In the genomic region with DNA sequence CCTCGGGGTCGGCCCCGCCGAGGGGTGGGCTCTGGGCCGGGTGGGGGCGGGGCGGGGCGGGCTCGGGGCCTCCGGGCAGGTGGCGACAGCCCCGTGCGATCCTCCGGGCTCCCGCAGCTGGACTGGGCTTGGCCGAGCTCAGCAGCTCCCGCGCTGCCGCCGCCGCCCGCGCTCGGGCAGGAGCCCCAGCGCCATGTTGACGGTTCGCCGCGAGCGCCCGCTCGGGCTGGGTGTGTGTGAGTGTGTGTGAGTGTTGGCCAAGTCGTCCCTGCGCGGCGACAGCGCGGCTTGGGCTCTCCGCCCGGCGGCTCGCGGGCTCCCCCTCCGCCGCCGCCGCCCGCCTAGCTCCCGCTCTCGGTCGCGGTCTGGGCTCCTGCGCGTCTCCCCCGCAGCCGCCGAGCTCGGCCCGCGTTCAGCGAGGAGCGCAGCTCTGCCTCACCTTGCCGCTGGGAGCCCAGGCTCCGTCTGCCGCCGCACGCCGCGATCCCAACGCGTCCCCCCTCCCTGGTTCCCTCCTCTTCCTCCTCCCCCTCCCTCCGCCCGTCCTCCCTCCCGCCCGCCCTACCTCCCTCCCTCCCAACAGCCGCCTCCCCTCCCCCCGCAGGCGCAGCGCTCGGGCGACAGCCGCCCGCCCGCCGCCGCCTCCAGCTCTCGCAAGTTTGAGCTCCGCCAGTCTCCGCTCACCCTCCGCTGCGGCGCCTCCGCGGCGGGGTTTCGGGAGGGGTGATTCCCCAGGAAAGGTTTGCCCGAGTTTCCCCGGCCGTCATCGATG, we compare ENCODE assay signal across 1 cellular context.
A peak's percentile ranks its signal among the peaks of the same experiment; 100 is the strongest.
TF ChIP-seq lines count a peak whose summit lies in the region.

TSS of gene BCOR (minus strand) at position 467 of the 772 bp plus-strand sequence. CDS start 20,029 bp downstream, outside the sequence.

TF ChIP-seq in HepG2, 621 proteins besides CTCF, POLR2A, EP300 and RAD21 (continued from another document):
- 0 out of 2 replicates have a peak, but pooled peaks have one; percentile 32 for TF ChIP-seq PATZ1 (CRISPR knock-in tag; IDR thresholded peaks at IDR 0.05)
- TF ChIP-seq POLR2AphosphoS5 (IDR thresholded peaks at IDR 0.05; ENCODE audit: low read depth, low read length): peak; percentile 68
- 0 out of 2 replicates have a peak, but pooled peaks have one; percentile 60 for TF ChIP-seq ZNF773 (CRISPR knock-in tag; IDR thresholded peaks at IDR 0.05; ENCODE audit: borderline replicate concordance)
- TF ChIP-seq ZNF510 (CRISPR knock-in tag; IDR thresholded peaks at IDR 0.05; ENCODE audit: low read depth): no peak
- TF ChIP-seq, protein P1, sequence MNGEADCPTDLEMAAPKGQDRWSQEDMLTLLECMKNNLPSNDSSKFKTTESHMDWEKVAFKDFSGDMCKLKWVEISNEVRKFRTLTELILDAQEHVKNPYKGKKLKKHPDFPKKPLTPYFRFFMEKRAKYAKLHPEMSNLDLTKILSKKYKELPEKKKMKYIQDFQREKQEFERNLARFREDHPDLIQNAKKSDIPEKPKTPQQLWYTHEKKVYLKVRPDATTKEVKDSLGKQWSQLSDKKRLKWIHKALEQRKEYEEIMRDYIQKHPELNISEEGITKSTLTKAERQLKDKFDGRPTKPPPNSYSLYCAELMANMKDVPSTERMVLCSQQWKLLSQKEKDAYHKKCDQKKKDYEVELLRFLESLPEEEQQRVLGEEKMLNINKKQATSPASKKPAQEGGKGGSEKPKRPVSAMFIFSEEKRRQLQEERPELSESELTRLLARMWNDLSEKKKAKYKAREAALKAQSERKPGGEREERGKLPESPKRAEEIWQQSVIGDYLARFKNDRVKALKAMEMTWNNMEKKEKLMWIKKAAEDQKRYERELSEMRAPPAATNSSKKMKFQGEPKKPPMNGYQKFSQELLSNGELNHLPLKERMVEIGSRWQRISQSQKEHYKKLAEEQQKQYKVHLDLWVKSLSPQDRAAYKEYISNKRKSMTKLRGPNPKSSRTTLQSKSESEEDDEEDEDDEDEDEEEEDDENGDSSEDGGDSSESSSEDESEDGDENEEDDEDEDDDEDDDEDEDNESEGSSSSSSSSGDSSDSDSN (CRISPR knock-in tag; IDR thresholded peaks at IDR 0.05): peak; percentile 74; the same call in 1 of the 2 replicates
- TF ChIP-seq, protein P2, sequence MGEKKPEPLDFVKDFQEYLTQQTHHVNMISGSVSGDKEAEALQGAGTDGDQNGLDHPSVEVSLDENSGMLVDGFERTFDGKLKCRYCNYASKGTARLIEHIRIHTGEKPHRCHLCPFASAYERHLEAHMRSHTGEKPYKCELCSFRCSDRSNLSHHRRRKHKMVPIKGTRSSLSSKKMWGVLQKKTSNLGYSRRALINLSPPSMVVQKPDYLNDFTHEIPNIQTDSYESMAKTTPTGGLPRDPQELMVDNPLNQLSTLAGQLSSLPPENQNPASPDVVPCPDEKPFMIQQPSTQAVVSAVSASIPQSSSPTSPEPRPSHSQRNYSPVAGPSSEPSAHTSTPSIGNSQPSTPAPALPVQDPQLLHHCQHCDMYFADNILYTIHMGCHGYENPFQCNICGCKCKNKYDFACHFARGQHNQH (CRISPR knock-in tag; IDR thresholded peaks at IDR 0.05): no peak
- TF ChIP-seq ZNF687 (CRISPR knock-in tag; IDR thresholded peaks at IDR 0.05): peak; percentile 1; the same call in 1 of the 2 replicates
- no peak for TF ChIP-seq SSRP1 (CRISPR knock-in tag; IDR thresholded peaks at IDR 0.05)
- no peak for TF ChIP-seq PHF20 (CRISPR knock-in tag; IDR thresholded peaks at IDR 0.05)
- 0 out of 2 replicates have a peak, but pooled peaks have one; percentile 22 for TF ChIP-seq ZNF574 (CRISPR knock-in tag; IDR thresholded peaks at IDR 0.05)
- TF ChIP-seq ATM (IDR thresholded peaks at IDR 0.05; ENCODE audit: borderline replicate concordance): no peak
- TF ChIP-seq SALL1 (CRISPR knock-in tag; IDR thresholded peaks at IDR 0.05): peak; percentile 17; the same call in 1 of the 2 replicates
- peak; percentile 51 for TF ChIP-seq HNRNPLL (IDR thresholded peaks at IDR 0.05; ENCODE audit: low read depth, low read length, poor library complexity, severe bottlenecking)
- TF ChIP-seq ZNF768 (CRISPR knock-in tag; IDR thresholded peaks at IDR 0.05): 0 out of 2 replicates have a peak, but pooled peaks have one; percentile 19
- TF ChIP-seq, protein P3, sequence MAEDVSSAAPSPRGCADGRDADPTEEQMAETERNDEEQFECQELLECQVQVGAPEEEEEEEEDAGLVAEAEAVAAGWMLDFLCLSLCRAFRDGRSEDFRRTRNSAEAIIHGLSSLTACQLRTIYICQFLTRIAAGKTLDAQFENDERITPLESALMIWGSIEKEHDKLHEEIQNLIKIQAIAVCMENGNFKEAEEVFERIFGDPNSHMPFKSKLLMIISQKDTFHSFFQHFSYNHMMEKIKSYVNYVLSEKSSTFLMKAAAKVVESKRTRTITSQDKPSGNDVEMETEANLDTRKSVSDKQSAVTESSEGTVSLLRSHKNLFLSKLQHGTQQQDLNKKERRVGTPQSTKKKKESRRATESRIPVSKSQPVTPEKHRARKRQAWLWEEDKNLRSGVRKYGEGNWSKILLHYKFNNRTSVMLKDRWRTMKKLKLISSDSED (CRISPR knock-in tag; IDR thresholded peaks at IDR 0.05): no peak
- TF ChIP-seq MXI1 (IDR thresholded peaks at IDR 0.05; ENCODE audit: borderline replicate concordance, low read depth, low read length): no peak
- TF ChIP-seq, protein P4, sequence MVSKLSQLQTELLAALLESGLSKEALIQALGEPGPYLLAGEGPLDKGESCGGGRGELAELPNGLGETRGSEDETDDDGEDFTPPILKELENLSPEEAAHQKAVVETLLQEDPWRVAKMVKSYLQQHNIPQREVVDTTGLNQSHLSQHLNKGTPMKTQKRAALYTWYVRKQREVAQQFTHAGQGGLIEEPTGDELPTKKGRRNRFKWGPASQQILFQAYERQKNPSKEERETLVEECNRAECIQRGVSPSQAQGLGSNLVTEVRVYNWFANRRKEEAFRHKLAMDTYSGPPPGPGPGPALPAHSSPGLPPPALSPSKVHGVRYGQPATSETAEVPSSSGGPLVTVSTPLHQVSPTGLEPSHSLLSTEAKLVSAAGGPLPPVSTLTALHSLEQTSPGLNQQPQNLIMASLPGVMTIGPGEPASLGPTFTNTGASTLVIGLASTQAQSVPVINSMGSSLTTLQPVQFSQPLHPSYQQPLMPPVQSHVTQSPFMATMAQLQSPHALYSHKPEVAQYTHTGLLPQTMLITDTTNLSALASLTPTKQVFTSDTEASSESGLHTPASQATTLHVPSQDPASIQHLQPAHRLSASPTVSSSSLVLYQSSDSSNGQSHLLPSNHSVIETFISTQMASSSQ (IDR thresholded peaks at IDR 0.05; ENCODE audit: low read depth): no peak
- TF ChIP-seq, protein P4 (CRISPR knock-in tag; IDR thresholded peaks at IDR 0.05; ENCODE audit: borderline replicate concordance): no peak
- TF ChIP-seq GATA4 (IDR thresholded peaks at IDR 0.05; ENCODE audit: borderline replicate concordance, low read depth): 0 out of 2 replicates have a peak, but pooled peaks have one; percentile 18
- TF ChIP-seq MZF1 (CRISPR knock-in tag; IDR thresholded peaks at IDR 0.05; ENCODE audit: borderline replicate concordance): no peak
- peak; percentile 39; the same call in 1 of the 2 replicates for TF ChIP-seq KDM2A (CRISPR knock-in tag; IDR thresholded peaks at IDR 0.05; ENCODE audit: borderline replicate concordance, low read depth)
- TF ChIP-seq NKX3-1 (CRISPR knock-in tag; IDR thresholded peaks at IDR 0.05): no peak
- peak; percentile 88 for TF ChIP-seq ZNF263 (CRISPR knock-in tag; IDR thresholded peaks at IDR 0.05)
- TF ChIP-seq GABPB1 (CRISPR knock-in tag; IDR thresholded peaks at IDR 0.05): peak; percentile 27; the same call in 1 of the 2 replicates
- peak; percentile 21; the same call in 1 of the 2 replicates for TF ChIP-seq BCL6 (CRISPR knock-in tag; IDR thresholded peaks at IDR 0.05)
- TF ChIP-seq ZNF335 (CRISPR knock-in tag; IDR thresholded peaks at IDR 0.05): no peak
- TF ChIP-seq TAF1 (CRISPR knock-in tag; IDR thresholded peaks at IDR 0.05): peak; percentile 59
TF ChIP-seq in HepG2: peak in this region for 40.
